17 cellular contexts compared by ENCODE assay signal in the genomic region with DNA sequence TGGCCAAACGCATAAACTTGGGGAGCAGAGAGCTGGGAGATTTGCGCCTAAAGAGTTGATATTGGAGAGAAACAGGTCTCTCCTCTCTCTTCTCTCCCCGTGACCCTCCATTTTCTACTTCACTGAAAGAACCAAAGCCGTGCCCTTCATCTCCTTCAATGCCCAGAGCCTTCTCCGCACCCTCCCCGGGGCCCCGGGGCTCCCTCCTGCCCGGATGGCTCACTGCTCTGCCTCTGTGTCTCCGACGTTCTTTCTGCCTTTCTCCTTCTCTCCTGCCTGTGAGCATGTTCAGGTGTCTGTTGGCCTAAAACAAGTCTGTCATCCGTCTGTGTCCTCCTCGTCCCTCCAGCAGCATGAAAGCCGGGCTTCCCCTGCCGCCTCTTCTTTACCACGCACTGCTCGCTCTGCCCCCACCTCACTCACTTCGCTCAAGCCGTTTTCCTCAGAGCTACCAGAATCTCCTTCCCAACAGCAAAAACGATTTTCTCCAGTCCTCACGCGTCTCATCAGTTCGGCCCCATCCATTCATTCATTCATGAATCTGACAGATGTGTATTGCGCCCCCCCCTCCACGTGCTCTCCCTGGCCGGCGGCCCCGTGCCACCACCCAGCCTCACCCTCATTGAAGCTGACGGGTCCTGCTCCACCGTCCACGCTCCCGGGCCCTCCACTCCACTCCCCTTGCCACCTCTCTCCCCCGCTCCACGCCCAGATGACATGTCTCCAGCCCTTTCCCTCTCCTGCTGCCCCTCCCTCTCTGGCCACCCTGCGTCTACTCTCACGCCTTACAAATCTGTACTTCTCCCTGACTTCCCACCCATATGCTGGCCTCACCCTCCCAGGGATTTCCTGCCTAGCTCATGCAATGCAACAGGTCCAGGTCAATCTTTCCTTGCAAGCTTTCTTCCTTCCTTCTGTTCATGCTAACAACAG. TPM values are rescaled to one million over a fixed set of nuclear protein-coding genes. Genes with fewer than 3 reads are reported as not detected.
DNase-seq lines count a peak whose midpoint lies in the region; ATAC-seq and TF ChIP-seq lines count a peak whose summit lies in the region.
"Had no signal": no experiment of that assay in that cellular context is flagged by ENCODE, and none has a peak within 500 bp of the region (broad histone marks: within the 10 kb centered on the region; RNA-seq: fewer than 3 reads in every experiment).

No MANE protein-coding gene starts in this region.

- peaks cover 7 to 47% (median 38%) of the 10 kb centered on the region in 4 donors for H3K4me1 ChIP-seq in transverse colon
- H3K4me1 ChIP-seq: foreskin keratinocyte, prostate gland had no signal

- H3K9me3 ChIP-seq in transverse colon = no peaks in the 10 kb centered on the region
- H3K9me3 ChIP-seq: prostate gland had no signal

- WGBS in transverse colon (ENCODE audit: low coverage in 1 of 2), 2 donors = 83 to 91% methylated on average over 27 to 35 of the region's 35 CpGs

- no peak overlapping the region for H3K4me3 ChIP-seq in transverse colon
- H3K4me3 ChIP-seq: GM23248, prostate gland had no signal

- H3K36me3 Mint-ChIP-seq in activated naive CD4-positive, alpha-beta T cell treated with anti-CD3 and anti-CD28 coated beads, Interleukin-2, amount 10 ng/mL, durations not matched to agents 7 days and 5 days = peaks cover 38% of the 10 kb centered on the region
- H3K36me3 Mint-ChIP-seq in activated CD8-positive, alpha-beta T cell treated with anti-CD3 and anti-CD28 coated beads for 36 hours (ENCODE audit: low read depth) = no peaks in the 10 kb centered on the region
- H3K36me3 Mint-ChIP-seq in memory B cell = no peaks in the 10 kb centered on the region

- no peaks in the 10 kb centered on the region for H3K27me3 ChIP-seq in transverse colon

- H3K27me3 Mint-ChIP-seq in activated naive CD4-positive, alpha-beta T cell treated with anti-CD3 and anti-CD28 coated beads, Interleukin-2, amount 10 ng/mL, durations not matched to agents 7 days and 5 days = peaks cover 23% of the 10 kb centered on the region
- peaks cover 26% of the 10 kb centered on the region for H3K27me3 Mint-ChIP-seq in activated CD8-positive, alpha-beta T cell treated with anti-CD3 and anti-CD28 coated beads for 36 hours
- peaks cover 35% of the 10 kb centered on the region for H3K27me3 Mint-ChIP-seq in memory B cell

- no peak for ATAC-seq in activated CD8-positive, alpha-beta T cell treated with anti-CD3 and anti-CD28 coated beads for 36 hours
- no peak for ATAC-seq in memory B cell (ENCODE audit: low read depth)
- ATAC-seq: foreskin keratinocyte, left lobe of liver had no signal

- peak overlapping the region; percentile 81 for H3K27ac Mint-ChIP-seq in activated naive CD4-positive, alpha-beta T cell treated with anti-CD3 and anti-CD28 coated beads, Interleukin-2, amount 10 ng/mL, durations not matched to agents 7 days and 5 days
- peak overlapping the region; percentile 80 for H3K27ac Mint-ChIP-seq in activated CD8-positive, alpha-beta T cell treated with anti-CD3 and anti-CD28 coated beads for 36 hours
- H3K27ac Mint-ChIP-seq in memory B cell = peak overlapping the region; percentile 82

- in situ Hi-C loops in transverse colon (cut with MboI; ENCODE audit: low pct_ligation_motif_present in 1 of 4, low pct_unique_long_range_greater_than_20kb in 1 of 4, low sequenced_read_pairs in 3 of 4) = no loop called here

- peaks cover 34% of the 10 kb centered on the region for H3K9me3 Mint-ChIP-seq in activated naive CD4-positive, alpha-beta T cell treated with anti-CD3 and anti-CD28 coated beads, Interleukin-2, amount 10 ng/mL, durations not matched to agents 7 days and 5 days
- H3K9me3 Mint-ChIP-seq in activated CD8-positive, alpha-beta T cell treated with anti-CD3 and anti-CD28 coated beads for 36 hours = no peaks in the 10 kb centered on the region
- H3K9me3 Mint-ChIP-seq in memory B cell = no peaks in the 10 kb centered on the region

- peaks cover 52% of the 10 kb centered on the region for H3K4me1 Mint-ChIP-seq in activated naive CD4-positive, alpha-beta T cell treated with anti-CD3 and anti-CD28 coated beads, Interleukin-2, amount 10 ng/mL, durations not matched to agents 7 days and 5 days
- peaks cover 46% of the 10 kb centered on the region for H3K4me1 Mint-ChIP-seq in activated CD8-positive, alpha-beta T cell treated with anti-CD3 and anti-CD28 coated beads for 36 hours (ENCODE audit: low read depth)
- H3K4me1 Mint-ChIP-seq in memory B cell = peaks cover 21% of the 10 kb centered on the region

- DNase-seq in activated naive CD4-positive, alpha-beta T cell treated with anti-CD3 and anti-CD28 coated beads, Interleukin-2, amount 10 ng/mL, durations not matched to agents 7 days and 5 days = no peak
- DNase-seq in activated naive CD4-positive, alpha-beta T cell treated with Interleukin-2 at 50 U/mL for 16 hours = no peak
- no peak for DNase-seq in activated CD8-positive, alpha-beta T cell treated with anti-CD3 and anti-CD28 coated beads for 36 hours
- no peak for DNase-seq in memory B cell (ENCODE audit: low spot score in 2 of 2)
- DNase-seq in transverse colon = peak; percentile 51
- DNase-seq in NCI-H748 (lab: John Stamatoyannopoulos, UW; ENCODE audit: unreplicated experiment) = no peak
- no peak for DNase-seq in stimulated activated CD4-positive, alpha-beta T cell treated with anti-CD3 and anti-CD28 coated beads, Interleukin-4, amount 100 ng/mL, for 1 hour
- no peak for DNase-seq in stimulated activated CD4-positive, alpha-beta T cell treated with anti-CD3 and anti-CD28 coated beads, Interleukin-1b, Interleukin-23, amount 100 ng/mL, for 48 hours
- DNase-seq: foreskin keratinocyte, GM23248, NCI-H187 treated with DMSO at 0.1 percent for 48 hours, SHP77 had no signal

- no peaks in the 10 kb centered on the region for H3K36me3 ChIP-seq in transverse colon
- H3K36me3 ChIP-seq: prostate gland had no signal

- CTCF ChIA-PET in activated naive CD4-positive, alpha-beta T cell treated with anti-CD3 and anti-CD28 coated beads, Interleukin-2, amount 10 ng/mL, durations not matched to agents 7 days and 5 days (lab: Charles Lee) = no interaction called here
- CTCF ChIA-PET in activated CD8-positive, alpha-beta T cell treated with anti-CD3 and anti-CD28 coated beads for 36 hours (lab: Charles Lee) = interaction anchor here (1.3 kb wide), 1 partner anchor 49 kb away, joined by 6 read pairs; no protein-coding TSS in a partner anchor

- no peak for TF ChIP-seq EP300 in transverse colon (IDR thresholded peaks at IDR 0.05; ENCODE audit: low read depth)

- H3K27ac ChIP-seq in transverse colon = peak overlapping the region in 3 of 4 donors; percentile 87 to 90 (median 87)
- H3K27ac ChIP-seq: foreskin keratinocyte, GM23248, prostate gland had no signal

- POLR2A ChIA-PET in activated CD8-positive, alpha-beta T cell treated with anti-CD3 and anti-CD28 coated beads for 36 hours (lab: Charles Lee) = interaction anchor here (0.9 kb wide), 1 partner anchor 12 kb away, joined by 3 read pairs; no protein-coding TSS in a partner anchor

- H3K4me3 Mint-ChIP-seq in activated naive CD4-positive, alpha-beta T cell treated with anti-CD3 and anti-CD28 coated beads, Interleukin-2, amount 10 ng/mL, durations not matched to agents 7 days and 5 days = peak overlapping the region; percentile 19
- H3K4me3 Mint-ChIP-seq in activated CD8-positive, alpha-beta T cell treated with anti-CD3 and anti-CD28 coated beads for 36 hours = peak overlapping the region; percentile 2
- H3K4me3 Mint-ChIP-seq in memory B cell = peak overlapping the region; percentile 39
- H3K4me3 Mint-ChIP-seq: activated CD4-positive, alpha-beta T cell treated with anti-CD3 and anti-CD28 coated beads for 36 hours had no signal

- TF ChIP-seq POLR2A in transverse colon (IDR thresholded peaks at IDR 0.05) = no peak

- TF ChIP-seq CTCF in activated CD8-positive, alpha-beta T cell treated with anti-CD3 and anti-CD28 coated beads for 36 hours (IDR thresholded peaks at IDR 0.05) = no peak
- TF ChIP-seq CTCF in transverse colon (IDR thresholded peaks at IDR 0.05) = no peak

- intact Hi-C loops in activated CD8-positive, alpha-beta T cell treated with anti-CD3 and anti-CD28 coated beads for 36 hours (cut with micrococcal nuclease) = no loop called here
- intact Hi-C loops in transverse colon (cut with DNase I; ENCODE audit: low total_unique reads) = no loop called here

RNA-seq across cellular contexts. Expression of a gene that starts 10.2 kb away (rescaled TPM):
- under 1 TPM; 0.20 to 0.31 TPM for total RNA-seq in activated CD8-positive, alpha-beta T cell treated with anti-CD3 and anti-CD28 coated beads for 36 hours
- total RNA-seq in transverse colon = 100 to 1,000 TPM; 111 to 354 (median 170) TPM
- total RNA-seq: endothelial cell of umbilical vein, foreskin keratinocyte, GM23248, NCI-H460 had no signal

Comparison
In these comparisons a context has a peak if more than half of its experiments do, and no peak if none do; other contexts are left out.
1. RNA of a gene that starts 10.2 kb away (total RNA-seq): 111 to 354 TPM in transverse colon; 0.20 to 0.31 TPM in activated CD8-positive, alpha-beta T cell treated with anti-CD3 and anti-CD28 coated beads for 36 hours; every median in the first group is over 10 times any median in the second.
2. Peak in every context shown above with its lines, with median percentiles within 50 percentile points of each other: H3K27ac Mint-ChIP-seq and H3K4me3 Mint-ChIP-seq.